In genomic region chr19:37217855-37218591, GRCh38 we compare ENCODE assay signal across 8 cellular contexts. TPM values are rescaled to one million over a fixed set of nuclear protein-coding genes. Genes with fewer than 3 reads are reported as not detected.
DNase-seq lines count a peak whose midpoint lies in the region; ATAC-seq, FAIRE-seq and TF ChIP-seq lines count a peak whose summit lies in the region.

ZNF383 (plus strand) TSS chr19:37218214; CDS start chr19:37230454, 12,240 bp downstream.

- H3K4me1 ChIP-seq in HAP-1: no peaks in the 10 kb centered on the region
- peaks cover 0 to 26% (median 5%) of the 10 kb centered on the region in 3 donors for H3K4me1 ChIP-seq in gastroesophageal sphincter
- peaks cover 15 to 16% of the 10 kb centered on the region in 2 experiments for H3K4me1 ChIP-seq in neutrophil (ENCODE audit: control insufficient read depth in 1 of 2, insufficient read depth in 1 of 2, low read depth in 1 of 2, low read length in 1 of 2)

- ATAC-seq in gastroesophageal sphincter: peak; percentile 97

- TF ChIP-seq CTCF in gastroesophageal sphincter (IDR thresholded peaks at IDR 0.05) (peak in 1 of 4 experiments; percentile 6), neutrophil (IDR thresholded peaks at IDR 0.05) (no peak)

- peak; percentile 69 for FAIRE-seq in G401.6 (lab: Jason Lieb, UNC)

- H3K4me3 ChIP-seq in HAP-1 (peak within 1 kb of the TSS; percentile 84), MG63 (peak within 1 kb of the TSS; percentile 94), gastroesophageal sphincter (peak within 1 kb of the TSS; percentile 70), neutrophil (ENCODE audit: low read depth in 1 of 2, low read length in 1 of 2) (peak within 1 kb of the TSS; percentile 79 to 93)

- DNase-seq in HAP-1 (ENCODE audit: low spot score in 2 of 2): peak; percentile 87 to 94
- peak; percentile 92 for DNase-seq in MG63
- DNase-seq in SIG-M5 (lab: John Stamatoyannopoulos, UW): peak; percentile 20
- DNase-seq in activated naive CD4-positive, alpha-beta T cell (lab: John Stamatoyannopoulos, UW): peak; percentile 48 to 77 (median 60)
- peak; percentile 66 to 98 (median 88) for DNase-seq in substantia nigra (lab: John Stamatoyannopoulos, UW)

- H3K9me3 ChIP-seq in HAP-1 (no peaks in the 10 kb centered on the region), MG63 (peaks cover 29% of the 10 kb centered on the region), gastroesophageal sphincter (no peaks in the 10 kb centered on the region), neutrophil (peaks cover 4% of the 10 kb centered on the region)

- no peak for TF ChIP-seq EP300 in gastroesophageal sphincter (IDR thresholded peaks at IDR 0.05)

- 0 to 1% methylated on average over 6 to 16 of the region's 41 CpGs for WGBS in gastroesophageal sphincter (ENCODE audit: low coverage in 1 of 2), 2 donors

- in situ Hi-C loops in HAP-1 (cut with MboI; ENCODE audit: low sequenced_read_pairs): no loop called here

- H3K36me3 ChIP-seq in HAP-1 (replicated peaks) (no peaks in the 10 kb centered on the region; the same call in 1 of the 2 replicates), MG63 (peaks cover 35% of the 10 kb centered on the region), gastroesophageal sphincter (peaks cover 0 to 31% of the 10 kb centered on the region in 2 donors), neutrophil (no peaks in the 10 kb centered on the region)

- peak; percentile 22 to 45 for TF ChIP-seq POLR2A in gastroesophageal sphincter (IDR thresholded peaks at IDR 0.05)

- H3K27ac ChIP-seq in gastroesophageal sphincter (peak within 1 kb of the TSS; percentile 51 to 94 (median 89)), neutrophil (peak within 1 kb of the TSS; percentile 79), substantia nigra (ENCODE audit: low read depth, low read length, poor library complexity, severe bottlenecking) (peak within 1 kb of the TSS; percentile 97)

- H3K27me3 ChIP-seq in HAP-1 (ENCODE audit: low read depth): no peaks in the 10 kb centered on the region
- H3K27me3 ChIP-seq in MG63: no peaks in the 10 kb centered on the region
- H3K27me3 ChIP-seq in gastroesophageal sphincter: no peaks in the 10 kb centered on the region
- H3K27me3 ChIP-seq in neutrophil: no peaks in the 10 kb centered on the region

RNA-seq across cellular contexts. Expression of gene ZNF383, which starts in this region (rescaled TPM):
- total RNA-seq in MG63 (2014; rRNA removed; shearing (Covaris generic); ENCODE audit: low replicate concordance): 2.1 and 11.7 TPM in 2 replicates
- 10 to 100 TPM in 3 of 4 donors, 1 to 10 TPM in 1; 7.9 to 15.3 (median 10.9) TPM for total RNA-seq in gastroesophageal sphincter

Comparison
In these comparisons a context has a peak if more than half of its experiments do, and no peak if none do; other contexts are left out.
1. Peak in every context shown above with its lines: DNase-seq, ATAC-seq, H3K4me3 ChIP-seq and H3K27ac ChIP-seq.
2. DNase-seq: peak in every context shown above with its lines; median percentile 92 in MG63; 90 in HAP-1; 88 in substantia nigra; 60 in activated naive CD4-positive, alpha-beta T cell; 20 in SIG-M5.